ENCODE assay signal across 1 cellular context in the genomic region with DNA sequence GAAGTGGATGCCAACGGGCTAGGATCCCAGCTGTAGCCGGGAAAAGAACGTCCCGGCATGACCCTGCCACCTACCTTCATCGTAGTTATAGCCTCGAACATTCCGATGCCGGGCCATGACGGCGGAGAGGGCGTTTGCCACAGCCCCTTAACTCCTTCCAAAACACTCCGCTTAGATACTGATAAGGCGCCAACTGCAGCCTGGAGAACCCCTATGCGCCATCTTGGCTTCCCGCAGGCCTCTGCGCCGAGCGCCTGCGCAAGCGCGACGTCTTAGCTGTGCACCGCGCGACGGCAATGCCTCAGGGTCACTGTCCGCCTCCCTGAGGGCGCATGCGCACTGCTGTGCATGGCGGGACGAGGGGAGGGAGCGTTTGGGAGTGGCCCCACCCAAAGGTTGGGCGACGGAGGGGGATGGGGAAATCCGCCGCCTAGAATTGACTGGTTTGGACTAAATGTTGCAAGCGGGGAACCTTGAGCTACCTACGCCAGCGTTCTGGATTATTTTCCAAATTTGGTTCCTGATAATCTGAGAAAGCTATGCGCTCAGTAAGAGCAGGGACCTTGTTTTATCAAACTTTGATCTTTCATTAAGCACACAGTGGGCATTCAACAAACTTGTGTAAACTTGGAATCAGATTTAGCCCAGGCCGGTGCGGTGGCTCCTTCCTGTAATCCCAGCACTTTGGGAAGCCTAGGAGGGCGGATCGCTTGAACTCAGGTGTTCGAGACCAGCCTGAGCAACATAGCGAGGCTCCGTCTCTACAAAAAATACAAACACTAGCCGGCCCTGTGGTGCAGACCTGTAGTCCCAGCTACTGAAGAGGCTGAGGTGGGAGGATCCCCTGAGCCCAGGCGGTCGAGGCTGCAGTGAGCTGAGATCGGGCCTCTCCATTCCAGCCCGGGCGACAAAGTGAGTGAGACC.
TF ChIP-seq lines count a peak whose summit lies in the region.

A gene (minus strand): TSS at position 248 of the 924 bp plus-strand sequence. CDS start 131 bp downstream, at position 117.

TF ChIP-seq in K562, 482 proteins besides CTCF, POLR2A, EP300 and RAD21 (continued from another document and continues in another):
- TF ChIP-seq MAZ (CRISPR knock-in tag; conservative IDR thresholded peaks at IDR 0.05 in 1 of 2, IDR thresholded peaks at IDR 0.05 in 1 of 2) (peak; percentile 95 to 99), C11orf30 (IDR thresholded peaks at IDR 0.05; ENCODE audit: low read depth) (peak; percentile 96), SLC30A9 (CRISPR knock-in tag; IDR thresholded peaks at IDR 0.05) (no peak), ATF1 (CRISPR knock-in tag; IDR thresholded peaks at IDR 0.05) (no peak; the same call in 1 of the 2 replicates), ATF1 (tag; IDR thresholded peaks at IDR 0.05) (peak; percentile 95), TAF7 (tag; IDR thresholded peaks at IDR 0.05) (peak; percentile 95), PML (IDR thresholded peaks at IDR 0.05; ENCODE audit: low read length) (peak; percentile 73), ZNF134 (CRISPR knock-in tag; conservative IDR thresholded peaks at IDR 0.05) (no peak), JUN (IDR thresholded peaks at IDR 0.05; ENCODE audit: borderline replicate concordance, low read depth, low read length) (peak; percentile 31; the same call in 1 of the 2 replicates), JUN (CRISPR knock-in tag; IDR thresholded peaks at IDR 0.05; ENCODE audit: borderline replicate concordance) (peak; percentile 75; the same call in 1 of the 2 replicates), HCFC1 (IDR thresholded peaks at IDR 0.05; ENCODE audit: low read depth, low read length) (peak; percentile 79), SMARCA5 (IDR thresholded peaks at IDR 0.05) (0 out of 2 replicates have a peak, but pooled peaks have one; percentile 27), MECOM (CRISPR knock-in tag; IDR thresholded peaks at IDR 0.05) (no peak), NRF1 (conservative IDR thresholded peaks at IDR 0.05 in 1 of 2, IDR thresholded peaks at IDR 0.05 in 1 of 2) (peak; percentile 100), MTA1 (IDR thresholded peaks at IDR 0.05; ENCODE audit: borderline replicate concordance) (peak; percentile 96), ZNF12 (CRISPR knock-in tag; IDR thresholded peaks at IDR 0.05) (peak; percentile 76), RCOR1 (IDR thresholded peaks at IDR 0.05; ENCODE audit: borderline replicate concordance in 1 of 2, low read depth in 2 of 2, low read length in 2 of 2) (peak in 1 of 2 experiments; percentile 48; a peak in 1 of 4 replicates), DPF2 (IDR thresholded peaks at IDR 0.05) (no peak; the same call in 1 of the 2 replicates)
- TF ChIP-seq, protein P1, sequence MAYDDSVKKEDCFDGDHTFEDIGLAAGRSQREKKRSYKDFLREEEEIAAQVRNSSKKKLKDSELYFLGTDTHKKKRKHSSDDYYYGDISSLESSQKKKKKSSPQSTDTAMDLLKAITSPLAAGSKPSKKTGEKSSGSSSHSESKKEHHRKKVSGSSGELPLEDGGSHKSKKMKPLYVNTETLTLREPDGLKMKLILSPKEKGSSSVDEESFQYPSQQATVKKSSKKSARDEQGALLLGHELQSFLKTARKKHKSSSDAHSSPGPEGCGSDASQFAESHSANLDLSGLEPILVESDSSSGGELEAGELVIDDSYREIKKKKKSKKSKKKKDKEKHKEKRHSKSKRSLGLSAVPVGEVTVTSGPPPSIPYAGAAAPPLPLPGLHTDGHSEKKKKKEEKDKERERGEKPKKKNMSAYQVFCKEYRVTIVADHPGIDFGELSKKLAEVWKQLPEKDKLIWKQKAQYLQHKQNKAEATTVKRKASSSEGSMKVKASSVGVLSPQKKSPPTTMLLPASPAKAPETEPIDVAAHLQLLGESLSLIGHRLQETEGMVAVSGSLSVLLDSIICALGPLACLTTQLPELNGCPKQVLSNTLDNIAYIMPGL (CRISPR knock-in tag; IDR thresholded peaks at IDR 0.05), result peak; percentile 88
- TF ChIP-seq, protein P2, sequence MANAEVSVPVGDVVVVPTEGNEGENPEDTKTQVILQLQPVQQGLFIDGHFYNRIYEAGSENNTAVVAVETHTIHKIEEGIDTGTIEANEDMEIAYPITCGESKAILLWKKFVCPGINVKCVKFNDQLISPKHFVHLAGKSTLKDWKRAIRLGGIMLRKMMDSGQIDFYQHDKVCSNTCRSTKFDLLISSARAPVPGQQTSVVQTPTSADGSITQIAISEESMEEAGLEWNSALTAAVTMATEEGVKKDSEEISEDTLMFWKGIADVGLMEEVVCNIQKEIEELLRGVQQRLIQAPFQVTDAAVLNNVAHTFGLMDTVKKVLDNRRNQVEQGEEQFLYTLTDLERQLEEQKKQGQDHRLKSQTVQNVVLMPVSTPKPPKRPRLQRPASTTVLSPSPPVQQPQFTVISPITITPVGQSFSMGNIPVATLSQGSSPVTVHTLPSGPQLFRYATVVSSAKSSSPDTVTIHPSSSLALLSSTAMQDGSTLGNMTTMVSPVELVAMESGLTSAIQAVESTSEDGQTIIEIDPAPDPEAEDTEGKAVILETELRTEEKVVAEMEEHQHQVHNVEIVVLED (CRISPR knock-in tag; IDR thresholded peaks at IDR 0.05), result peak; percentile 76
- TF ChIP-seq, protein P3, sequence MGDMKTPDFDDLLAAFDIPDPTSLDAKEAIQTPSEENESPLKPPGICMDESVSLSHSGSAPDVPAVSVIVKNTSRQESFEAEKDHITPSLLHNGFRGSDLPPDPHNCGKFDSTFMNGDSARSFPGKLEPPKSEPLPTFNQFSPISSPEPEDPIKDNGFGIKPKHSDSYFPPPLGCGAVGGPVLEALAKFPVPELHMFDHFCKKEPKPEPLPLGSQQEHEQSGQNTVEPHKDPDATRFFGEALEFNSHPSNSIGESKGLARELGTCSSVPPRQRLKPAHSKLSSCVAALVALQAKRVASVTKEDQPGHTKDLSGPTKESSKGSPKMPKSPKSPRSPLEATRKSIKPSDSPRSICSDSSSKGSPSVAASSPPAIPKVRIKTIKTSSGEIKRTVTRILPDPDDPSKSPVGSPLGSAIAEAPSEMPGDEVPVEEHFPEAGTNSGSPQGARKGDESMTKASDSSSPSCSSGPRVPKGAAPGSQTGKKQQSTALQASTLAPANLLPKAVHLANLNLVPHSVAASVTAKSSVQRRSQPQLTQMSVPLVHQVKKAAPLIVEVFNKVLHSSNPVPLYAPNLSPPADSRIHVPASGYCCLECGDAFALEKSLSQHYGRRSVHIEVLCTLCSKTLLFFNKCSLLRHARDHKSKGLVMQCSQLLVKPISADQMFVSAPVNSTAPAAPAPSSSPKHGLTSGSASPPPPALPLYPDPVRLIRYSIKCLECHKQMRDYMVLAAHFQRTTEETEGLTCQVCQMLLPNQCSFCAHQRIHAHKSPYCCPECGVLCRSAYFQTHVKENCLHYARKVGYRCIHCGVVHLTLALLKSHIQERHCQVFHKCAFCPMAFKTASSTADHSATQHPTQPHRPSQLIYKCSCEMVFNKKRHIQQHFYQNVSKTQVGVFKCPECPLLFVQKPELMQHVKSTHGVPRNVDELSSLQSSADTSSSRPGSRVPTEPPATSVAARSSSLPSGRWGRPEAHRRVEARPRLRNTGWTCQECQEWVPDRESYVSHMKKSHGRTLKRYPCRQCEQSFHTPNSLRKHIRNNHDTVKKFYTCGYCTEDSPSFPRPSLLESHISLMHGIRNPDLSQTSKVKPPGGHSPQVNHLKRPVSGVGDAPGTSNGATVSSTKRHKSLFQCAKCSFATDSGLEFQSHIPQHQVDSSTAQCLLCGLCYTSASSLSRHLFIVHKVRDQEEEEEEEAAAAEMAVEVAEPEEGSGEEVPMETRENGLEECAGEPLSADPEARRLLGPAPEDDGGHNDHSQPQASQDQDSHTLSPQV (IDR thresholded peaks at IDR 0.05), result peak; percentile 20
- TF ChIP-seq, protein P4, sequence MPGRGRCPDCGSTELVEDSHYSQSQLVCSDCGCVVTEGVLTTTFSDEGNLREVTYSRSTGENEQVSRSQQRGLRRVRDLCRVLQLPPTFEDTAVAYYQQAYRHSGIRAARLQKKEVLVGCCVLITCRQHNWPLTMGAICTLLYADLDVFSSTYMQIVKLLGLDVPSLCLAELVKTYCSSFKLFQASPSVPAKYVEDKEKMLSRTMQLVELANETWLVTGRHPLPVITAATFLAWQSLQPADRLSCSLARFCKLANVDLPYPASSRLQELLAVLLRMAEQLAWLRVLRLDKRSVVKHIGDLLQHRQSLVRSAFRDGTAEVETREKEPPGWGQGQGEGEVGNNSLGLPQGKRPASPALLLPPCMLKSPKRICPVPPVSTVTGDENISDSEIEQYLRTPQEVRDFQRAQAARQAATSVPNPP (IDR thresholded peaks at IDR 0.05; ENCODE audit: borderline replicate concordance, insufficient read depth, insufficient read length), result no peak
- TF ChIP-seq, protein P5, sequence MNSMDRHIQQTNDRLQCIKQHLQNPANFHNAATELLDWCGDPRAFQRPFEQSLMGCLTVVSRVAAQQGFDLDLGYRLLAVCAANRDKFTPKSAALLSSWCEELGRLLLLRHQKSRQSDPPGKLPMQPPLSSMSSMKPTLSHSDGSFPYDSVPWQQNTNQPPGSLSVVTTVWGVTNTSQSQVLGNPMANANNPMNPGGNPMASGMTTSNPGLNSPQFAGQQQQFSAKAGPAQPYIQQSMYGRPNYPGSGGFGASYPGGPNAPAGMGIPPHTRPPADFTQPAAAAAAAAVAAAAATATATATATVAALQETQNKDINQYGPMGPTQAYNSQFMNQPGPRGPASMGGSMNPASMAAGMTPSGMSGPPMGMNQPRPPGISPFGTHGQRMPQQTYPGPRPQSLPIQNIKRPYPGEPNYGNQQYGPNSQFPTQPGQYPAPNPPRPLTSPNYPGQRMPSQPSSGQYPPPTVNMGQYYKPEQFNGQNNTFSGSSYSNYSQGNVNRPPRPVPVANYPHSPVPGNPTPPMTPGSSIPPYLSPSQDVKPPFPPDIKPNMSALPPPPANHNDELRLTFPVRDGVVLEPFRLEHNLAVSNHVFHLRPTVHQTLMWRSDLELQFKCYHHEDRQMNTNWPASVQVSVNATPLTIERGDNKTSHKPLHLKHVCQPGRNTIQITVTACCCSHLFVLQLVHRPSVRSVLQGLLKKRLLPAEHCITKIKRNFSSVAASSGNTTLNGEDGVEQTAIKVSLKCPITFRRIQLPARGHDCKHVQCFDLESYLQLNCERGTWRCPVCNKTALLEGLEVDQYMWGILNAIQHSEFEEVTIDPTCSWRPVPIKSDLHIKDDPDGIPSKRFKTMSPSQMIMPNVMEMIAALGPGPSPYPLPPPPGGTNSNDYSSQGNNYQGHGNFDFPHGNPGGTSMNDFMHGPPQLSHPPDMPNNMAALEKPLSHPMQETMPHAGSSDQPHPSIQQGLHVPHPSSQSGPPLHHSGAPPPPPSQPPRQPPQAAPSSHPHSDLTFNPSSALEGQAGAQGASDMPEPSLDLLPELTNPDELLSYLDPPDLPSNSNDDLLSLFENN (IDR thresholded peaks at IDR 0.05; ENCODE audit: low read depth in 2 of 2, low read length in 2 of 2), result peak; percentile 7 to 72; a peak in 2 of 4 replicates
- TF ChIP-seq, protein P6, sequence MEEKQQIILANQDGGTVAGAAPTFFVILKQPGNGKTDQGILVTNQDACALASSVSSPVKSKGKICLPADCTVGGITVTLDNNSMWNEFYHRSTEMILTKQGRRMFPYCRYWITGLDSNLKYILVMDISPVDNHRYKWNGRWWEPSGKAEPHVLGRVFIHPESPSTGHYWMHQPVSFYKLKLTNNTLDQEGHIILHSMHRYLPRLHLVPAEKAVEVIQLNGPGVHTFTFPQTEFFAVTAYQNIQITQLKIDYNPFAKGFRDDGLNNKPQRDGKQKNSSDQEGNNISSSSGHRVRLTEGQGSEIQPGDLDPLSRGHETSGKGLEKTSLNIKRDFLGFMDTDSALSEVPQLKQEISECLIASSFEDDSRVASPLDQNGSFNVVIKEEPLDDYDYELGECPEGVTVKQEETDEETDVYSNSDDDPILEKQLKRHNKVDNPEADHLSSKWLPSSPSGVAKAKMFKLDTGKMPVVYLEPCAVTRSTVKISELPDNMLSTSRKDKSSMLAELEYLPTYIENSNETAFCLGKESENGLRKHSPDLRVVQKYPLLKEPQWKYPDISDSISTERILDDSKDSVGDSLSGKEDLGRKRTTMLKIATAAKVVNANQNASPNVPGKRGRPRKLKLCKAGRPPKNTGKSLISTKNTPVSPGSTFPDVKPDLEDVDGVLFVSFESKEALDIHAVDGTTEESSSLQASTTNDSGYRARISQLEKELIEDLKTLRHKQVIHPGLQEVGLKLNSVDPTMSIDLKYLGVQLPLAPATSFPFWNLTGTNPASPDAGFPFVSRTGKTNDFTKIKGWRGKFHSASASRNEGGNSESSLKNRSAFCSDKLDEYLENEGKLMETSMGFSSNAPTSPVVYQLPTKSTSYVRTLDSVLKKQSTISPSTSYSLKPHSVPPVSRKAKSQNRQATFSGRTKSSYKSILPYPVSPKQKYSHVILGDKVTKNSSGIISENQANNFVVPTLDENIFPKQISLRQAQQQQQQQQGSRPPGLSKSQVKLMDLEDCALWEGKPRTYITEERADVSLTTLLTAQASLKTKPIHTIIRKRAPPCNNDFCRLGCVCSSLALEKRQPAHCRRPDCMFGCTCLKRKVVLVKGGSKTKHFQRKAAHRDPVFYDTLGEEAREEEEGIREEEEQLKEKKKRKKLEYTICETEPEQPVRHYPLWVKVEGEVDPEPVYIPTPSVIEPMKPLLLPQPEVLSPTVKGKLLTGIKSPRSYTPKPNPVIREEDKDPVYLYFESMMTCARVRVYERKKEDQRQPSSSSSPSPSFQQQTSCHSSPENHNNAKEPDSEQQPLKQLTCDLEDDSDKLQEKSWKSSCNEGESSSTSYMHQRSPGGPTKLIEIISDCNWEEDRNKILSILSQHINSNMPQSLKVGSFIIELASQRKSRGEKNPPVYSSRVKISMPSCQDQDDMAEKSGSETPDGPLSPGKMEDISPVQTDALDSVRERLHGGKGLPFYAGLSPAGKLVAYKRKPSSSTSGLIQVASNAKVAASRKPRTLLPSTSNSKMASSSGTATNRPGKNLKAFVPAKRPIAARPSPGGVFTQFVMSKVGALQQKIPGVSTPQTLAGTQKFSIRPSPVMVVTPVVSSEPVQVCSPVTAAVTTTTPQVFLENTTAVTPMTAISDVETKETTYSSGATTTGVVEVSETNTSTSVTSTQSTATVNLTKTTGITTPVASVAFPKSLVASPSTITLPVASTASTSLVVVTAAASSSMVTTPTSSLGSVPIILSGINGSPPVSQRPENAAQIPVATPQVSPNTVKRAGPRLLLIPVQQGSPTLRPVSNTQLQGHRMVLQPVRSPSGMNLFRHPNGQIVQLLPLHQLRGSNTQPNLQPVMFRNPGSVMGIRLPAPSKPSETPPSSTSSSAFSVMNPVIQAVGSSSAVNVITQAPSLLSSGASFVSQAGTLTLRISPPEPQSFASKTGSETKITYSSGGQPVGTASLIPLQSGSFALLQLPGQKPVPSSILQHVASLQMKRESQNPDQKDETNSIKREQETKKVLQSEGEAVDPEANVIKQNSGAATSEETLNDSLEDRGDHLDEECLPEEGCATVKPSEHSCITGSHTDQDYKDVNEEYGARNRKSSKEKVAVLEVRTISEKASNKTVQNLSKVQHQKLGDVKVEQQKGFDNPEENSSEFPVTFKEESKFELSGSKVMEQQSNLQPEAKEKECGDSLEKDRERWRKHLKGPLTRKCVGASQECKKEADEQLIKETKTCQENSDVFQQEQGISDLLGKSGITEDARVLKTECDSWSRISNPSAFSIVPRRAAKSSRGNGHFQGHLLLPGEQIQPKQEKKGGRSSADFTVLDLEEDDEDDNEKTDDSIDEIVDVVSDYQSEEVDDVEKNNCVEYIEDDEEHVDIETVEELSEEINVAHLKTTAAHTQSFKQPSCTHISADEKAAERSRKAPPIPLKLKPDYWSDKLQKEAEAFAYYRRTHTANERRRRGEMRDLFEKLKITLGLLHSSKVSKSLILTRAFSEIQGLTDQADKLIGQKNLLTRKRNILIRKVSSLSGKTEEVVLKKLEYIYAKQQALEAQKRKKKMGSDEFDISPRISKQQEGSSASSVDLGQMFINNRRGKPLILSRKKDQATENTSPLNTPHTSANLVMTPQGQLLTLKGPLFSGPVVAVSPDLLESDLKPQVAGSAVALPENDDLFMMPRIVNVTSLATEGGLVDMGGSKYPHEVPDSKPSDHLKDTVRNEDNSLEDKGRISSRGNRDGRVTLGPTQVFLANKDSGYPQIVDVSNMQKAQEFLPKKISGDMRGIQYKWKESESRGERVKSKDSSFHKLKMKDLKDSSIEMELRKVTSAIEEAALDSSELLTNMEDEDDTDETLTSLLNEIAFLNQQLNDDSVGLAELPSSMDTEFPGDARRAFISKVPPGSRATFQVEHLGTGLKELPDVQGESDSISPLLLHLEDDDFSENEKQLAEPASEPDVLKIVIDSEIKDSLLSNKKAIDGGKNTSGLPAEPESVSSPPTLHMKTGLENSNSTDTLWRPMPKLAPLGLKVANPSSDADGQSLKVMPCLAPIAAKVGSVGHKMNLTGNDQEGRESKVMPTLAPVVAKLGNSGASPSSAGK (IDR thresholded peaks at IDR 0.05), result 0 out of 2 replicates have a peak, but pooled peaks have one; percentile 31
